29 cellular contexts compared by ENCODE assay signal in the genomic region with DNA sequence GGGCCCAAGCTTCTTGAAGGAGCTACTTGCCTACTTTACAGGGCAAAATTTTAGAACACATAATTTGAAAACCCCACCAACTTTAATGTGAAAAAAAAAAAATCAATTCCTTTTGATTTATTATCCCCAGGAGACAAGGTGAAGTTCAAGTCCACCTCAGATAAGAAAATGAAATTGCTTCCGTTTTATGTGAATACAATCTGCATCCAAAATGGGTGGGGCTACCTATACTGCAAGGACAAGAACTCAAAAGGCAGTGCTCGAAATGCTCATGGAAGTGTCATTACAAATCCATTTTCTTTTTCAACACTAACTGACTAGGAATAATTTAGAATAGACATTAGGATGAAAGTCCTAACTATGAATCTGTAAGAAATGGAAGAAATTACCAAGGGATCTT. TPM values are rescaled to one million over a fixed set of nuclear protein-coding genes. Genes with fewer than 3 reads are reported as not detected.
"Had no signal": no experiment of that assay in that cellular context is flagged by ENCODE, and none has a peak within 500 bp of the region (broad histone marks: within the 10 kb centered on the region; RNA-seq: fewer than 3 reads in every experiment).

No MANE protein-coding gene starts in this region.

- ATAC-seq: activated CD8-positive, alpha-beta memory T cell treated with anti-CD3 and anti-CD28 coated beads, Interleukin-2, amount 10 ng/mL, durations not matched to agents 7 days and 5 days; activated naive CD8-positive, alpha-beta T cell treated with anti-CD3 and anti-CD28 coated beads, Interleukin-2, amount 50 U/mL, for 24 hours; SK-N-SH treated with all-trans-retinoic acid at 6 μM for 48 hours; T-cell; T-helper 17 cell had no signal

- H3K27me3 ChIP-seq: Peyer's patch had no signal

- DNase-seq: activated CD4-positive, alpha-beta memory T cell treated with anti-CD3 and anti-CD28 coated beads, Interleukin-2, amount 10 ng/mL, durations not matched to agents 7 days and 5 days; activated CD4-positive, alpha-beta T cell treated with anti-CD3 and anti-CD28 coated beads for 1 hour; activated CD4-positive, alpha-beta T cell treated with anti-CD3 and anti-CD28 coated beads for 48 hours; activated CD4-positive, CD25-positive, alpha-beta regulatory T cell; activated CD8-positive, alpha-beta memory T cell treated with anti-CD3 and anti-CD28 coated beads for 24 hours; activated CD8-positive, alpha-beta memory T cell treated with anti-CD3 and anti-CD28 coated beads, Interleukin-2, amount 10 ng/mL, durations not matched to agents 7 days and 5 days; activated CD8-positive, alpha-beta memory T cell treated with anti-CD3 and anti-CD28 coated beads, Interleukin-2, amount 50 U/mL, for 48 hours; activated effector memory CD4-positive, alpha-beta T cell treated with Interleukin-2 at 50 U/mL for 16 hours; activated naive CD4-positive, alpha-beta T cell treated with anti-CD3 and anti-CD28 coated beads, Interleukin-2, amount 10 ng/mL, durations not matched to agents 7 days and 5 days; activated naive CD8-positive, alpha-beta T cell treated with anti-CD3 and anti-CD28 coated beads, Interleukin-2, amount 50 U/mL, for 24 hours; activated T-cell treated with anti-CD3 and anti-CD28 coated beads, Interleukin-2, amount 50 U/mL, for 48 hours; anterior cingulate cortex; Karpas-422; KBM-7; MM.1S; NCI-H1092; NCI-H1436 treated with DMSO at 0.1 percent for 48 hours; NCI-H1694 treated with DMSO at 0.1 percent for 48 hours; NCI-H2029; NCI-H510A; NCI-H526; NCI-H748 treated with DMSO at 0.1 percent for 48 hours; Peyer's patch; RPMI8226; SHP77 treated with DMSO at 0.1 percent for 48 hours; T-cell; T-helper 17 cell; WERI-Rb-1 had no signal

- H3K9me3 ChIP-seq: Peyer's patch had no signal

- H3K36me3 ChIP-seq: Peyer's patch, WERI-Rb-1 had no signal

- H3K4me3 ChIP-seq: Peyer's patch had no signal

- H3K27ac ChIP-seq: Peyer's patch, WERI-Rb-1 had no signal

RNA-seq across cellular contexts. Expression of gene SSPN, which starts 45.7 kb away (rescaled TPM):
- total RNA-seq: activated CD4-positive, alpha-beta memory T cell treated with anti-CD3 and anti-CD28 coated beads, Interleukin-2, amount 10 ng/mL, durations not matched to agents 7 days and 5 days; activated CD8-positive, alpha-beta memory T cell treated with anti-CD3 and anti-CD28 coated beads, Interleukin-2, amount 10 ng/mL, durations not matched to agents 7 days and 5 days had no signal
